In the genomic region with DNA sequence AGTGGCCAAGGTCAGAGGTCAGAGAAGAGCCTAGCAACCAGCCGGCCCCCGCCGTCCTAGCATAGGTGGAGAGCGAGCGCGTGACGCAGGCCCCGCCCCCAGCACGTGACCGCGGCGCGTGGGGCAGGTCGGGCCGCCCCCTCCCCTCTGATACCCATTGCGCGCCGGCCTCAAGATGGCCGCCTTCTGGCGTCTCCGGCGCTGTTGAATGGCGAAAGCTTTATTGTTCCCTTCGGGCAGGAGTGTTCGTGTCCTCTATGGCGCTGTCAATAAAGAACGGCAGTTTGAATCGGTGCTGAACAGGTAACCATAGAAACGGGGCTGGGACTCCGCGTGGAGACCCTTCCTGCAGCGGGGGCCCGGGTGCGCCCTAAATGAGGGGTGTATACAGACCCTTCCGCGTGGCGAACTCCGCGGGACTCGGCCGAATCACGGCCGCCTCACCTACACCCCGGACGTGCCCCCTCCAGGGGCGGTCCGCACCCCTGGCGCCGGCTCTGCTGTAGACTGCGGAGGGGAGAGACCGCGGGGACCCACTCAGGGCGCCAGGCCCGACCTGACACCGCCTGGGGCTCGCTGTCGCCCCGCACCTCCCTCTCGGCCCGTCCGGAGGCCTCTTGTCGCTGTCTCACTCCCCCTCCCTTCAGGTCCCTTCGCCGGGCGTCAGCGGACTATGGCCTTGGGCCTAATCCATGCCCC, we compare ENCODE assay signal across 8 cellular contexts. TPM values are rescaled to one million over a fixed set of nuclear protein-coding genes. Genes with fewer than 3 reads are reported as not detected.
DNase-seq lines count a peak whose midpoint lies in the region; ATAC-seq and TF ChIP-seq lines count a peak whose summit lies in the region.

A gene with protein sequence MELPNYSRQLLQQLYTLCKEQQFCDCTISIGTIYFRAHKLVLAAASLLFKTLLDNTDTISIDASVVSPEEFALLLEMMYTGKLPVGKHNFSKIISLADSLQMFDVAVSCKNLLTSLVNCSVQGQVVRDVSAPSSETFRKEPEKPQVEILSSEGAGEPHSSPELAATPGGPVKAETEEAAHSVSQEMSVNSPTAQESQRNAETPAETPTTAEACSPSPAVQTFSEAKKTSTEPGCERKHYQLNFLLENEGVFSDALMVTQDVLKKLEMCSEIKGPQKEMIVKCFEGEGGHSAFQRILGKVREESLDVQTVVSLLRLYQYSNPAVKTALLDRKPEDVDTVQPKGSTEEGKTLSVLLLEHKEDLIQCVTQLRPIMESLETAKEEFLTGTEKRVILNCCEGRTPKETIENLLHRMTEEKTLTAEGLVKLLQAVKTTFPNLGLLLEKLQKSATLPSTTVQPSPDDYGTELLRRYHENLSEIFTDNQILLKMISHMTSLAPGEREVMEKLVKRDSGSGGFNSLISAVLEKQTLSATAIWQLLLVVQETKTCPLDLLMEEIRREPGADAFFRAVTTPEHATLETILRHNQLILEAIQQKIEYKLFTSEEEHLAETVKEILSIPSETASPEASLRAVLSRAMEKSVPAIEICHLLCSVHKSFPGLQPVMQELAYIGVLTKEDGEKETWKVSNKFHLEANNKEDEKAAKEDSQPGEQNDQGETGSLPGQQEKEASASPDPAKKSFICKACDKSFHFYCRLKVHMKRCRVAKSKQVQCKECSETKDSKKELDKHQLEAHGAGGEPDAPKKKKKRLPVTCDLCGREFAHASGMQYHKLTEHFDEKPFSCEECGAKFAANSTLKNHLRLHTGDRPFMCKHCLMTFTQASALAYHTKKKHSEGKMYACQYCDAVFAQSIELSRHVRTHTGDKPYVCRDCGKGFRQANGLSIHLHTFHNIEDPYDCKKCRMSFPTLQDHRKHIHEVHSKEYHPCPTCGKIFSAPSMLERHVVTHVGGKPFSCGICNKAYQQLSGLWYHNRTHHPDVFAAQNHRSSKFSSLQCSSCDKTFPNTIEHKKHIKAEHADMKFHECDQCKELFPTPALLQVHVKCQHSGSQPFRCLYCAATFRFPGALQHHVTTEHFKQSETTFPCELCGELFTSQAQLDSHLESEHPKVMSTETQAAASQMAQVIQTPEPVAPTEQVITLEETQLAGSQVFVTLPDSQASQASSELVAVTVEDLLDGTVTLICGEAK (plus strand): TSS at position 150 of the 699 bp plus-strand sequence. CDS start 38,098 bp downstream, outside the sequence.

- H3K36me3 Mint-ChIP-seq in GM23338 (ENCODE audit: low read depth): no peaks in the 10 kb centered on the region; the same call in 2 of the 3 replicates
- H3K36me3 Mint-ChIP-seq in activated T-helper 17 cell treated with anti-CD3 and anti-CD28 coated beads, Interleukin-2, amount 50 U/mL, for 72 hours (ENCODE audit: low read depth): peaks cover 12% of the 10 kb centered on the region
- peaks cover 0 to 11% (median 2%) of the 10 kb centered on the region in 3 donors for H3K36me3 Mint-ChIP-seq in naive thymus-derived CD8-positive, alpha-beta T cell
- peaks cover 8 to 14% of the 10 kb centered on the region in 2 donors for H3K36me3 Mint-ChIP-seq in stimulated activated naive B cell treated with anti-CD40 and anti-IgM and Interleukin-4, amounts not matched to agents 10 μg/mL and 1 μg/mL and 100 μg/mL, for 72 hours

- H3K9me3 Mint-ChIP-seq in GM23338: no peaks in the 10 kb centered on the region
- H3K9me3 Mint-ChIP-seq in activated T-helper 17 cell treated with anti-CD3 and anti-CD28 coated beads, Interleukin-2, amount 50 U/mL, for 72 hours: no peaks in the 10 kb centered on the region
- no peaks in the 10 kb centered on the region for H3K9me3 Mint-ChIP-seq in naive thymus-derived CD8-positive, alpha-beta T cell
- H3K9me3 Mint-ChIP-seq in stimulated activated naive B cell treated with anti-CD40 and anti-IgM and Interleukin-4, amounts not matched to agents 10 μg/mL and 1 μg/mL and 100 μg/mL, for 72 hours: peaks cover 0 to 4% of the 10 kb centered on the region in 2 donors

- peak within 1 kb of the TSS; percentile 57 for H3K27ac Mint-ChIP-seq in GM23338
- H3K27ac Mint-ChIP-seq in activated T-helper 17 cell treated with anti-CD3 and anti-CD28 coated beads, Interleukin-2, amount 50 U/mL, for 72 hours: peak within 1 kb of the TSS; percentile 85
- H3K27ac Mint-ChIP-seq in naive thymus-derived CD8-positive, alpha-beta T cell: peak within 1 kb of the TSS; percentile 88 to 99 (median 96)
- H3K27ac Mint-ChIP-seq in stimulated activated naive B cell treated with anti-CD40 and anti-IgM and Interleukin-4, amounts not matched to agents 10 μg/mL and 1 μg/mL and 100 μg/mL, for 72 hours: peak within 1 kb of the TSS; percentile 97

- CTCF ChIA-PET in RWPE1 (lab: Yijun Ruan, JAX): no interaction called here

- H3F3A ChIP-seq in DOHH2 (ENCODE audit: control insufficient read depth, insufficient read depth) (no peaks in the 10 kb centered on the region), GM23338 (replicated peaks; ENCODE audit: low read depth) (peaks cover 9% of the 10 kb centered on the region)

- H3K4me1 ChIP-seq in DOHH2 (ENCODE audit: control insufficient read depth, low read length): peaks cover 14% of the 10 kb centered on the region
- H3K4me1 ChIP-seq in GM23338 (ENCODE audit: insufficient read depth): peaks cover 17% of the 10 kb centered on the region

- H3K4me1 Mint-ChIP-seq in GM23338: peaks cover 20% of the 10 kb centered on the region
- H3K4me1 Mint-ChIP-seq in activated T-helper 17 cell treated with anti-CD3 and anti-CD28 coated beads, Interleukin-2, amount 50 U/mL, for 72 hours: peaks cover 19% of the 10 kb centered on the region
- peaks cover 20 to 49% (median 47%) of the 10 kb centered on the region in 4 donors for H3K4me1 Mint-ChIP-seq in naive thymus-derived CD8-positive, alpha-beta T cell
- peaks cover 22% of the 10 kb centered on the region in 2 donors for H3K4me1 Mint-ChIP-seq in stimulated activated naive B cell treated with anti-CD40 and anti-IgM and Interleukin-4, amounts not matched to agents 10 μg/mL and 1 μg/mL and 100 μg/mL, for 72 hours

- POLR2A ChIA-PET in RWPE1 (lab: Yijun Ruan, JAX; ENCODE audit: low non-redundant PET): interaction anchor here (0.7 kb wide), 2 partner anchors 23 to 272 kb away, joined by 3 to 5 read pairs; no protein-coding TSS in a partner anchor
- POLR2A ChIA-PET in naive thymus-derived CD8-positive, alpha-beta T cell (lab: Charles Lee): interaction anchor here (0.7 to 2.0 kb wide), 8 partner anchors 9 to 1818 kb away, joined by 3 to 7 read pairs (median 4); no protein-coding TSS in a partner anchor

- ATAC-seq in GM23338: peak; percentile 91
- peak; percentile 99 for ATAC-seq in activated T-helper 17 cell treated with anti-CD3 and anti-CD28 coated beads, Interleukin-2, amount 50 U/mL, for 72 hours (replicated peaks)
- peak; percentile 88 to 95 for ATAC-seq in naive thymus-derived CD8-positive, alpha-beta T cell
- peak; percentile 95 to 98 for ATAC-seq in stimulated activated naive B cell treated with anti-CD40 and anti-IgM and Interleukin-4, amounts not matched to agents 10 μg/mL and 1 μg/mL and 100 μg/mL, for 72 hours (replicated peaks)

- peak within 1 kb of the TSS; percentile 95 for H3K4me3 ChIP-seq in DOHH2 (ENCODE audit: low read length)
- H3K4me3 ChIP-seq in GM23338: peak within 1 kb of the TSS; percentile 87
- H3K4me3 ChIP-seq in fibroblast of mammary gland (ENCODE audit: control insufficient read depth, low read depth, low read length): peak within 1 kb of the TSS; percentile 86

- 0 out of 2 replicates have a peak, but pooled peaks cover 4% of the 10 kb centered on the region for H3K9me3 ChIP-seq in DOHH2 (ENCODE audit: control insufficient read depth, insufficient read depth, low read length)

- H3K27me3 ChIP-seq in DOHH2 (ENCODE audit: control insufficient read depth, low read length): no peaks in the 10 kb centered on the region
- no peaks in the 10 kb centered on the region for H3K27me3 ChIP-seq in GM23338 (ENCODE audit: insufficient read depth)

- peak; percentile 99 for DNase-seq in GM23338 (ENCODE audit: low spot score)
- DNase-seq in LHCN-M2 (ENCODE audit: low read depth): peak; percentile 97
- peak; percentile 93 for DNase-seq in RWPE1 (ENCODE audit: low spot score)
- DNase-seq in fibroblast of mammary gland (ENCODE audit: low read depth): peak; percentile 97
- peak; percentile 90 to 97 (median 95) for DNase-seq in naive thymus-derived CD8-positive, alpha-beta T cell
- peak; percentile 95 for DNase-seq in stimulated activated naive B cell treated with anti-CD40 and anti-IgM and Interleukin-4, amounts not matched to agents 10 μg/mL and 1 μg/mL and 100 μg/mL, for 72 hours

- peak within 1 kb of the TSS; percentile 89 for H2AFZ ChIP-seq in GM23338

- peak within 1 kb of the TSS; percentile 62 for H3K27ac ChIP-seq in DOHH2 (ENCODE audit: low read depth, low read length)
- H3K27ac ChIP-seq in GM23338 (ENCODE audit: low read depth): peak within 1 kb of the TSS; percentile 97
- peak within 1 kb of the TSS; percentile 87 for H3K27ac ChIP-seq in RWPE1

- H4K20me1 ChIP-seq in DOHH2 (ENCODE audit: control insufficient read depth, insufficient read depth, low read depth, low read length) (no peaks in the 10 kb centered on the region), GM23338 (replicated peaks; ENCODE audit: insufficient read depth) (no peaks in the 10 kb centered on the region)

- H3K79me2 ChIP-seq in DOHH2 (ENCODE audit: control insufficient read depth, low read length) (peaks cover 47% of the 10 kb centered on the region), GM23338 (replicated peaks; ENCODE audit: insufficient read depth) (peaks cover 41% of the 10 kb centered on the region)

- no peak for TF ChIP-seq CTCF in DOHH2 (IDR thresholded peaks at IDR 0.05; ENCODE audit: low read depth, low read length, poor library complexity, severe bottlenecking)
- TF ChIP-seq CTCF in GM23338 (conservative IDR thresholded peaks at IDR 0.05; ENCODE audit: low read depth in 2 of 2): no peak
- TF ChIP-seq CTCF in RWPE1 (conservative IDR thresholded peaks at IDR 0.05; ENCODE audit: low read depth): no peak
- TF ChIP-seq CTCF in fibroblast of mammary gland (conservative IDR thresholded peaks at IDR 0.05; ENCODE audit: control insufficient read depth, insufficient read depth, low read depth, low read length): no peak

- H3K36me3 ChIP-seq in DOHH2 (ENCODE audit: control insufficient read depth, low read length) (no peaks in the 10 kb centered on the region), GM23338 (ENCODE audit: insufficient read depth) (no peaks in the 10 kb centered on the region)

- peak within 1 kb of the TSS; percentile 84 for H3K4me3 Mint-ChIP-seq in GM23338
- peak within 1 kb of the TSS; percentile 90 for H3K4me3 Mint-ChIP-seq in activated T-helper 17 cell treated with anti-CD3 and anti-CD28 coated beads, Interleukin-2, amount 50 U/mL, for 72 hours
- peak within 1 kb of the TSS; percentile 86 to 100 (median 94) for H3K4me3 Mint-ChIP-seq in naive thymus-derived CD8-positive, alpha-beta T cell
- peak within 1 kb of the TSS; percentile 97 for H3K4me3 Mint-ChIP-seq in stimulated activated naive B cell treated with anti-CD40 and anti-IgM and Interleukin-4, amounts not matched to agents 10 μg/mL and 1 μg/mL and 100 μg/mL, for 72 hours

- peak within 1 kb of the TSS; percentile 89 for H3K4me2 ChIP-seq in DOHH2 (ENCODE audit: low read length)
- H3K4me2 ChIP-seq in GM23338: peak within 1 kb of the TSS; percentile 73

- H3K27me3 Mint-ChIP-seq in GM23338 (ENCODE audit: insufficient read depth, low read depth, poor library complexity): peaks cover 1% of the 10 kb centered on the region
- H3K27me3 Mint-ChIP-seq in activated T-helper 17 cell treated with anti-CD3 and anti-CD28 coated beads, Interleukin-2, amount 50 U/mL, for 72 hours: no peaks in the 10 kb centered on the region
- H3K27me3 Mint-ChIP-seq in naive thymus-derived CD8-positive, alpha-beta T cell: no peaks in the 10 kb centered on the region
- peaks cover 3 to 6% of the 10 kb centered on the region in 2 donors for H3K27me3 Mint-ChIP-seq in stimulated activated naive B cell treated with anti-CD40 and anti-IgM and Interleukin-4, amounts not matched to agents 10 μg/mL and 1 μg/mL and 100 μg/mL, for 72 hours

- H3K9me2 ChIP-seq in DOHH2 (replicated peaks; ENCODE audit: control insufficient read depth, low read length) (no peaks in the 10 kb centered on the region), GM23338 (ENCODE audit: insufficient read depth) (no peaks in the 10 kb centered on the region)

RNA-seq across cellular contexts. Expression of the gene that starts here (rescaled TPM):
- 22.1 and 22.7 TPM in 2 replicates for total RNA-seq in GM23338 (2014; rRNA removed; shearing (Covaris generic))
- 3.1 TPM in 2 replicates for polyA plus RNA-seq in GM23338 (2016; fragmentation: Nextera tagmentation; extraction: Ambion mirVana)
- total RNA-seq in LHCN-M2 (2014; rRNA removed): 10.1 and 12.9 TPM in 2 replicates
- 5.2 TPM for polyA plus RNA-seq in LHCN-M2 (2012)
- 10 to 100 TPM; 20.4 to 21.4 TPM for total RNA-seq in activated T-helper 17 cell treated with anti-CD3 and anti-CD28 coated beads, Interleukin-2, amount 50 U/mL, for 72 hours
- total RNA-seq in naive thymus-derived CD8-positive, alpha-beta T cell: 10 to 100 TPM; 66.6 to 67.2 TPM
- 1 to 10 TPM; 1.4 to 4.8 (median 1.9) TPM for polyA plus RNA-seq in naive thymus-derived CD8-positive, alpha-beta T cell

Comparison
In these comparisons a context has a peak if more than half of its experiments do, and no peak if none do; other contexts are left out.
1. Peak in every context shown above with its lines: DNase-seq, ATAC-seq, H3K4me3 ChIP-seq and H3K27ac ChIP-seq.